ENCODE assay signal across 1 cellular context in the genomic region with DNA sequence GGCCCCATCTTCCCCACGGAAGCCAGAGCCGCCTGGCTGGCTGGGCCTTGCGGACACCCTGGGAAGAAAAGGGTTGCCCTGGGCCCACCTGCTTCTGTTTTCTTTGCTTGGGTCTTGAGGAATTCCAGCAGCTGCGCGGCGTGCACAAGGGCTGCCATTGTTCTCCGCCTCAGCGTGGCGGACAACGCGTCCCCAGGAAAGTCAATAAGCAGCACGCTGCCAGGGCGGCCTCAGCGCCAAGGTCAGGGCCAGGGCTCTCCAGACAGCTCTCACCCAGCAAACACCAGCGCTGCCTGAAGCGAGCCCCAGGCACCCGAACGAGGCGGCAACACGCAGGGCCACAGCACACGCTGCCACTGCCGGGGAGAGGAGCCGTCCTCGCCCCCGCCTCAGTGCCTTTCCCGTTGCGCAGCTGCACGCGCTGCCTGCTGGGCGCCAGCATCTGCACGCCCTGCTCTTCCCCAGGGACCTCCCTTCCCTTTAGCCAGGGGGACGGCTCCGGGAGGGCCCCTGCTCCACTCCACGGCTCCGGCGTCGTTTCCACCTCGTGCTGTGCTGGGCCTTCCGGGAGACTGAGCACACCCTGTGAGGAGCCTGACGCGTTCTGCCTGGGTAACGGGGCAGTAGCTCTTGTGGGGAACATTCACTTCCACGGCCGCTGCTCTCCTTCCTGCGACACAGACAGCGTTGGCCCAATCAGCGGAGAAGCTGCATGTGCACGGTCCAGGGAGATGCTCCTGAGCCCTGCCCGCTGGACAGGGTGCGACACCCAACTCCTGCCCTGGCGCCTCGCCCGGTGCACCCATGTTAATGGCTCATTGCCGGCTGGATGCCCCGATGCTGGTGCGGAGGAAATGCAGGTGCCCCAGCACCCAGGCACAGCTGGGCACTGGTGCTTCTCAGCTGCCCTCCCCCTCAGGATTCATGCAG.
TF ChIP-seq lines count a peak whose summit lies in the region.

No MANE protein-coding gene starts in this region.

TF ChIP-seq in H1, 55 proteins besides CTCF, POLR2A, EP300 and RAD21:
- TF ChIP-seq TBP (IDR thresholded peaks at IDR 0.05; ENCODE audit: low read depth, low read length) = no peak
- no peak for TF ChIP-seq JUN (IDR thresholded peaks at IDR 0.05; ENCODE audit: low read depth, low read length)
- TF ChIP-seq, protein P1, sequence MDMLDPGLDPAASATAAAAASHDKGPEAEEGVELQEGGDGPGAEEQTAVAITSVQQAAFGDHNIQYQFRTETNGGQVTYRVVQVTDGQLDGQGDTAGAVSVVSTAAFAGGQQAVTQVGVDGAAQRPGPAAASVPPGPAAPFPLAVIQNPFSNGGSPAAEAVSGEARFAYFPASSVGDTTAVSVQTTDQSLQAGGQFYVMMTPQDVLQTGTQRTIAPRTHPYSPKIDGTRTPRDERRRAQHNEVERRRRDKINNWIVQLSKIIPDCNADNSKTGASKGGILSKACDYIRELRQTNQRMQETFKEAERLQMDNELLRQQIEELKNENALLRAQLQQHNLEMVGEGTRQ (IDR thresholded peaks at IDR 0.05; ENCODE audit: low read length) = no peak
- TF ChIP-seq CREB1 (IDR thresholded peaks at IDR 0.05) = no peak
- TF ChIP-seq JUND (IDR thresholded peaks at IDR 0.05; ENCODE audit: low read length) = no peak
- TF ChIP-seq ZNF274 (IDR thresholded peaks at IDR 0.05; ENCODE audit: borderline replicate concordance, extremely low read depth, low read length) = no peak
